9 cellular contexts compared by ENCODE assay signal in the genomic region with DNA sequence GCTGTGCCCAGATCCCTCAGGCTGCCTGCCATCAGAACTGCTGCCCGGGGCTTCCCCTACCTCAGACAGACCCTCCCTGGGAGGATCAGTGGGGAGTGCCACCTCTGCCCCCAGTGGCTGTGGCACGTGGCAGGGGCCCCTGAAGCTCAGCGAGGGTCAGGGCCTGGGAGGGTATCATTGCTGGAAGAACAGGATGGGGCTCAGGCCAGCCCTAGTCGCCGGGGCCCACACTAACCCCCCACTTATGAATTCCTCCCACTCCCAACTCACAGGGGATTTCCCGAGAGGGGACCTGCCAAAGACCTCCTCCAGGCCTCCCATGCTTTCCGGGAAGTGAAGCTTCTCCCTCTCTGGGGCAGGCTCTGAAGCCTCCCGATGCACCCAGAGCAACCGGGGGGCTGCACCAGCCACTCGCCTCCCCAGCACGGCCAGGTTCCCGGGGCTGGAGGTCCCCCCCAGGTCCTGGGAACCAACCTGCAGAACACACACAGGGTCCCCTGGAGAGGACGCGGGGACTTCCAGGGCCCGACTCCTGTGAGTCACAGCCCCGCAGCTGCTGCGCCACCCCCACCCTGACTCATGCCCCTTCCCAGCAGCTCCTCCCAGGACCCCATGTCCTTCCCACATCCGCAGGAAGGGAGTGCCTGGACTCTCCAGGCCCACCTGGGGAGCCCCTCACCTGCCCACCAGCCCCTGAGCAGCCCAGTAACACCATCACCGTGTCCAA. TPM values are rescaled to one million over a fixed set of nuclear protein-coding genes. Genes with fewer than 3 reads are reported as not detected.
DNase-seq lines count a peak whose midpoint lies in the region; ATAC-seq and TF ChIP-seq lines count a peak whose summit lies in the region.
"Had no signal": no experiment of that assay in that cellular context is flagged by ENCODE, and none has a peak within 500 bp of the region (broad histone marks: within the 10 kb centered on the region; RNA-seq: fewer than 3 reads in every experiment).

No MANE protein-coding gene starts in this region.

- H3K9me3 ChIP-seq in Panc1 (ENCODE audit: control insufficient read depth, insufficient read depth, low read depth, low read length): no peaks in the 10 kb centered on the region
- H3K9me3 ChIP-seq: neutrophil had no signal

- CTCF ChIA-PET in Panc1 (lab: Charles Lee): interaction anchor here (1.0 kb wide), 1 partner anchor 161 kb away, joined by 3 read pairs; no protein-coding TSS in a partner anchor

- DNase-seq in ELR (ENCODE audit: low read depth) (peak; percentile 96), Panc1 (ENCODE audit: low read depth, low spot score) (peak; percentile 60), coronary artery (ENCODE audit: low spot score) (peak; percentile 81), myocyte (ENCODE audit: low read depth) (peak; percentile 91), NOMO-1 treated with dmso at 0.1 percent for 144 hours (lab: John Stamatoyannopoulos, UW; ENCODE audit: unreplicated experiment) (no peak), NCI-H1048 (lab: John Stamatoyannopoulos, UW) (no peak), NCI-H2196 (lab: John Stamatoyannopoulos, UW; ENCODE audit: unreplicated experiment) (no peak)

- H3K4me1 ChIP-seq in Panc1 (ENCODE audit: control insufficient read depth, insufficient read depth, low read length): peaks cover 64% of the 10 kb centered on the region

- no peaks in the 10 kb centered on the region for H3K27me3 ChIP-seq in Panc1 (ENCODE audit: control insufficient read depth, insufficient read depth, low read length)

- intact Hi-C loops in Panc1 (cut with micrococcal nuclease; ENCODE audit: unreplicated experiment): no loop called here

- H3K4me3 ChIP-seq in Panc1 (ENCODE audit: low read depth in 2 of 2, low read length in 2 of 2) (no peak overlapping the region), coronary artery (peak overlapping the region; percentile 31)

- H3K36me3 ChIP-seq in Panc1 (ENCODE audit: control insufficient read depth, insufficient read depth, low read length): no peaks in the 10 kb centered on the region

- peak overlapping the region; percentile 77 for H3K27ac ChIP-seq in Panc1 (ENCODE audit: low read length)
- peak overlapping the region; percentile 18 to 83 for H3K27ac ChIP-seq in coronary artery
- H3K27ac ChIP-seq: neutrophil had no signal

- ATAC-seq in Panc1 (peak; percentile 68), GM19035 (IDR thresholded peaks at IDR 0.05; ENCODE audit: unreplicated experiment) (no peak)

- no TSS peak for BruUV-seq in Panc1 (replicated peaks; lab: Mats Ljungman, UMichigan)

- POLR2A ChIA-PET in Panc1 (lab: Charles Lee): interaction anchor here (0.6 to 0.9 kb wide), 3 partner anchors 12 to 45 kb away, joined by 3 read pairs; no protein-coding TSS in a partner anchor

- TF ChIP-seq CTCF in Panc1 (IDR thresholded peaks at IDR 0.05) (no peak), coronary artery (IDR thresholded peaks at IDR 0.05) (no peak)

- in situ Hi-C loops in Panc1 (cut with HindIII; ENCODE audit: low pct_unique_long_range_greater_than_20kb, low sequenced_read_pairs): no loop called here

RNA-seq across cellular contexts. Expression of a gene that starts 2.5 kb away (rescaled TPM):
- total RNA-seq in Panc1 (2021; ENCODE audit: unreplicated experiment): not detected
- polyA plus RNA-seq in Panc1 (2012; ENCODE audit: insufficient read length): 1.4 TPM
- 4.9 and 5.2 TPM in 2 replicates for total RNA-seq in myocyte
- 1.6 TPM for polyA plus RNA-seq in myocyte (2012)

RNA-seq across cellular contexts. Expression of a gene that starts 8.9 kb away (rescaled TPM):
- total RNA-seq in Panc1 (2021; ENCODE audit: unreplicated experiment) (57.9 TPM), myocyte (47.1 and 63.1 TPM in 2 replicates)
- polyA plus RNA-seq in Panc1 (2012; ENCODE audit: insufficient read length): 68.1 TPM
- polyA plus RNA-seq in myocyte (2012): 63.9 TPM

RNA-seq across cellular contexts. Expression of a gene that starts 8.9 kb away (rescaled TPM):
- total RNA-seq in Panc1 (2021; ENCODE audit: unreplicated experiment): 35.8 TPM
- 41.9 TPM for polyA plus RNA-seq in Panc1 (2012; ENCODE audit: insufficient read length)
- 21.4 and 33.2 TPM in 2 replicates for total RNA-seq in myocyte
- polyA plus RNA-seq in myocyte (2012): 20.6 TPM

RNA-seq across cellular contexts. Expression of a gene that starts 37.6 kb away (rescaled TPM):
- 15.2 TPM for total RNA-seq in Panc1 (2021; ENCODE audit: unreplicated experiment)
- polyA plus RNA-seq in Panc1 (2012; ENCODE audit: insufficient read length): 8.0 TPM
- total RNA-seq in myocyte: 9.4 and 13.6 TPM in 2 replicates
- polyA plus RNA-seq in myocyte (2012): 4.7 TPM

RNA-seq across cellular contexts. Expression of a gene that starts 40.7 kb away (rescaled TPM):
- 166 TPM for total RNA-seq in Panc1 (2021; ENCODE audit: unreplicated experiment)
- polyA plus RNA-seq in Panc1 (2012; ENCODE audit: insufficient read length): 299 TPM
- total RNA-seq in myocyte: 96.8 and 104 TPM in 2 replicates
- 112 TPM for polyA plus RNA-seq in myocyte (2012)

Comparison
In these comparisons a context has a peak if more than half of its experiments do, and no peak if none do; other contexts are left out.
1. DNase-seq: peak in ELR (single experiment), Panc1 (single experiment), coronary artery (single experiment) and myocyte (single experiment); none in NOMO-1 treated with dmso at 0.1 percent for 144 hours (single experiment), NCI-H1048 (single experiment) and NCI-H2196 (single experiment).